ENCODE assay signal across 9 cellular contexts in genomic region chr6:27312146-27312949, GRCh38. TPM values are rescaled to one million over a fixed set of nuclear protein-coding genes. Genes with fewer than 3 reads are reported as not detected.
DNase-seq lines count a peak whose midpoint lies in the region; ATAC-seq and TF ChIP-seq lines count a peak whose summit lies in the region.
"Had no signal": no experiment of that assay in that cellular context is flagged by ENCODE, and none has a peak within 500 bp of the region (broad histone marks: within the 10 kb centered on the region; RNA-seq: fewer than 3 reads in every experiment).

TSS of gene POM121L2 (minus strand) at chr6:27312273. CDS start at chr6:27312170, 103 bp downstream.

- peak within 1 kb of the TSS; percentile 83 for H3K4me3 Mint-ChIP-seq in CD4-positive, alpha-beta T cell

- TF ChIP-seq CTCF in CD4-positive, alpha-beta T cell (IDR thresholded peaks at IDR 0.05), result peak; percentile 82
- peak; percentile 55 for TF ChIP-seq CTCF in colonic mucosa (IDR thresholded peaks at IDR 0.05)
- TF ChIP-seq CTCF in lung (IDR thresholded peaks at IDR 0.05; ENCODE audit: control extremely low read depth, extremely low read depth), result peak; percentile 13

- no peak within 1 kb of the TSS for H3K27ac ChIP-seq in CD4-positive, alpha-beta T cell (ENCODE audit: low read depth, low read length)
- H3K27ac ChIP-seq in colonic mucosa, result no peak within 1 kb of the TSS
- H3K27ac ChIP-seq in lung (ENCODE audit: low read depth in 1 of 2, low read length in 1 of 2), result no peak within 1 kb of the TSS

- H3K4me1 Mint-ChIP-seq in CD4-positive, alpha-beta T cell (ENCODE audit: low read depth), result peaks cover 6% of the 10 kb centered on the region

- H3K36me3 ChIP-seq in colonic mucosa (no peaks in the 10 kb centered on the region), lung (ENCODE audit: control insufficient read depth in 2 of 2, insufficient read depth in 2 of 2, low read length in 2 of 2) (no peaks in the 10 kb centered on the region)

- ATAC-seq in CD4-positive, alpha-beta T cell (ENCODE audit: poor library complexity), result peak; percentile 66
- peak; percentile 49 for ATAC-seq in GM21717 (IDR thresholded peaks at IDR 0.05; ENCODE audit: unreplicated experiment)
- peak; percentile 84 for ATAC-seq in lung (ENCODE audit: insufficient read depth, low FRiP score)

- no peaks in the 10 kb centered on the region for H3K36me3 Mint-ChIP-seq in CD4-positive, alpha-beta T cell (ENCODE audit: low read depth)

- H3K9me3 Mint-ChIP-seq in CD4-positive, alpha-beta T cell, result no peaks in the 10 kb centered on the region

- CTCF ChIA-PET in CD4-positive, alpha-beta T cell (lab: Charles Lee), result interaction anchor here (0.7 to 1.9 kb wide), 18 partner anchors 11 to 583 kb away, joined by 3 to 10 read pairs (median 4); partner anchors contain the start of gene ZNF184

- H3K4me3 ChIP-seq in colonic mucosa, result peak within 1 kb of the TSS; percentile 54
- H3K4me3 ChIP-seq in lung, result peak within 1 kb of the TSS; percentile 10

- 1 to 2% methylated on average over 62 to 64 of the region's 64 CpGs for WGBS in lung, 2 donors

- H3K9ac ChIP-seq in colonic mucosa (ENCODE audit: low read depth in 2 of 2, low read length in 2 of 2), result peak within 1 kb of the TSS; percentile 53 to 59

- H3K4me1 ChIP-seq in colonic mucosa (no peaks in the 10 kb centered on the region), lung (ENCODE audit: control insufficient read depth in 2 of 2, insufficient read depth in 2 of 2, low read length in 2 of 2) (peaks cover 0 to 9% of the 10 kb centered on the region in 2 donors)

- intact Hi-C loops in CD4-positive, alpha-beta T cell (cut with DNase I, micrococcal nuclease), result loop anchor here (2.0 to 5.0 kb wide), 9 partner anchors 125 to 582 kb away; partner anchors contain the start of gene ZNF184 (in 1 of the 2)
- intact Hi-C loops in colonic mucosa (cut with DNase I), result loop anchor here (5.0 to 10.0 kb wide), 3 partner anchors 205 to 452 kb away; no protein-coding TSS in a partner anchor

- peaks cover 68% of the 10 kb centered on the region for H3K27me3 ChIP-seq in CD4-positive, alpha-beta T cell (ENCODE audit: control insufficient read depth, insufficient read depth, low read length)
- H3K27me3 ChIP-seq in colonic mucosa, result peaks cover 25% of the 10 kb centered on the region
- peaks cover 10% of the 10 kb centered on the region for H3K27me3 ChIP-seq in lung (ENCODE audit: control insufficient read depth, insufficient read depth)

- no peaks in the 10 kb centered on the region for H3K9me3 ChIP-seq in CD4-positive, alpha-beta T cell (ENCODE audit: control insufficient read depth, low read length)
- no peaks in the 10 kb centered on the region for H3K9me3 ChIP-seq in colonic mucosa
- H3K9me3 ChIP-seq in lung (ENCODE audit: control insufficient read depth in 2 of 2, insufficient read depth in 1 of 2, low read length in 1 of 2), result peaks cover 3 to 4% of the 10 kb centered on the region in 2 donors

- peak; percentile 23 to 62 (median 52) for DNase-seq in CD4-positive, alpha-beta T cell
- DNase-seq in NCI-H2107 (lab: John Stamatoyannopoulos, UW) (peak; percentile 6), colonic mucosa (peak; percentile 83), lung (ENCODE audit: low spot score) (peak; percentile 65), midbrain (lab: John Stamatoyannopoulos, UW) (no peak)
- peak; percentile 45 for DNase-seq in activated CD4-positive, alpha-beta T cell treated with anti-CD3 and anti-CD28 coated beads for 1 hour
- peak; percentile 23 for DNase-seq in stimulated activated CD8-positive, alpha-beta memory T cell treated with anti-CD3 and anti-CD28 coated beads, Interleukin-12 subunit alpha, Interleukin-12 subunit beta, amount 100 ng/mL, for 4 hours (ENCODE audit: low read depth)

- POLR2A ChIA-PET in CD4-positive, alpha-beta T cell (lab: Charles Lee), result interaction anchor here (0.7 to 1.6 kb wide), 5 partner anchors 20 to 375 kb away, joined by 3 to 10 read pairs (median 5); no protein-coding TSS in a partner anchor

- no peak within 1 kb of the TSS for H3K27ac Mint-ChIP-seq in CD4-positive, alpha-beta T cell

- peaks cover 93% of the 10 kb centered on the region for H3K27me3 Mint-ChIP-seq in CD4-positive, alpha-beta T cell

RNA-seq across cellular contexts. Expression of gene POM121L2, which starts in this region (rescaled TPM):
- total RNA-seq in CD4-positive, alpha-beta T cell, result not detected
- under 1 TPM; 0.07 to 0.13 TPM for total RNA-seq in colonic mucosa
- total RNA-seq in lung, result not detected
- not detected for polyA plus RNA-seq in lung
- total RNA-seq: LHCN-M2 had no signal

Comparison
In these comparisons a context has a peak if more than half of its experiments do, and no peak if none do; other contexts are left out.
1. Peak in DNase-seq and ATAC-seq in CD4-positive, alpha-beta T cell; RNA of the gene not detected or under 1 TPM.
2. Peak in DNase-seq, H3K4me3 ChIP-seq and H3K9ac ChIP-seq in colonic mucosa; RNA of the gene not detected or under 1 TPM.
3. Peak in DNase-seq, ATAC-seq and H3K4me3 ChIP-seq in lung; RNA of the gene not detected or under 1 TPM.
4. CTCF ChIP-seq: peak in every context shown above with its lines; median percentile 82 in CD4-positive, alpha-beta T cell; 55 in colonic mucosa; 13 in lung.